Comparison of ENCODE assay signal across 9 cellular contexts in genomic region chr5:74326571-74327338, GRCh38.
A peak's percentile ranks its signal among the peaks of the same experiment; 100 is the strongest.
DNase-seq lines count a peak whose midpoint lies in the region; ATAC-seq, FAIRE-seq and TF ChIP-seq lines count a peak whose summit lies in the region.
"Had no signal": no experiment of that assay in that cellular context is flagged by ENCODE, and none has a peak within 500 bp of the region (broad histone marks: within the 10 kb centered on the region; RNA-seq: fewer than 3 reads in every experiment).

No MANE protein-coding gene starts in this region.

- TF ChIP-seq RAD21 in K562 (CRISPR knock-in tag; conservative IDR thresholded peaks at IDR 0.05 in 1 of 2, IDR thresholded peaks at IDR 0.05 in 1 of 2): no peak

- H3K9me1 ChIP-seq in K562 (ENCODE audit: control insufficient read depth, insufficient read depth, low read length): no peaks in the 10 kb centered on the region

- peak; percentile 86 for FAIRE-seq in K562 (lab: Jason Lieb, UNC)

- H3K36me3 ChIP-seq in BLaER1 treated with 17β-estradiol and CSF1 and Interleukin-3, amounts not matched to agents 10 nM and 100 nM: no peaks in the 10 kb centered on the region
- H3K36me3 ChIP-seq in K562 (ENCODE audit: control insufficient read depth, insufficient read depth, low read length): no peaks in the 10 kb centered on the region

- CTCF ChIA-PET in K562 (lab: Yijun Ruan, JAX; ENCODE audit: low intra/inter-chr PET ratio): no interaction called here

- H2AFZ ChIP-seq in K562 (ENCODE audit: low read depth, low read length): no peak overlapping the region

- no peak overlapping the region for H3K9ac ChIP-seq in BLaER1 treated with 17β-estradiol and CSF1 and Interleukin-3, amounts not matched to agents 10 nM and 100 nM
- no peak overlapping the region for H3K9ac ChIP-seq in K562 (ENCODE audit: insufficient read depth in 1 of 2, low read depth in 2 of 2, low read length in 2 of 2)

- in situ Hi-C loops in K562 (cut with MboI): no loop called here

- BruUV-seq in K562 (replicated peaks; lab: Mats Ljungman, UMichigan): no TSS peak

- whole genome bisulfite sequencing in K562 (ENCODE audit: insufficient coverage, low coverage, missing lambda C conversion rate): 19% methylated on average over 6 of the region's 6 CpGs

- DNase-seq in GM19238 (ENCODE audit: insufficient read length, low spot score) (peak; percentile 11), SW 1271 (lab: John Stamatoyannopoulos, UW) (peak; percentile 81 to 91), K562 (ENCODE audit: extremely low read depth in 1 of 4, low spot score in 3 of 4) (peak in 2 of 4 experiments; percentile 44 to 79), occipital lobe (lab: John Stamatoyannopoulos, UW) (peak; percentile 15), mesenteric fat pad (ENCODE audit: low spot score) (no peak), omental fat pad (ENCODE audit: low spot score) (no peak)

- no peaks in the 10 kb centered on the region for H3K9me3 ChIP-seq in BLaER1 treated with 17β-estradiol and CSF1 and Interleukin-3, amounts not matched to agents 10 nM and 100 nM (replicated peaks in 1 of 11)
- H3K9me3 ChIP-seq in K562 (replicated peaks; ENCODE audit: control insufficient read depth, insufficient read depth, low read depth, low read length): no peaks in the 10 kb centered on the region

- H3K27me3 ChIP-seq in BLaER1 treated with 17β-estradiol and CSF1 and Interleukin-3, amounts not matched to agents 10 nM and 100 nM: peaks cover 0 to 20% (median 0%) of the 10 kb centered on the region in 11 experiments; a peak in 4 of 22 replicates
- peaks cover 0 to 2% of the 10 kb centered on the region in 2 experiments; a peak in 1 of 5 replicates for H3K27me3 ChIP-seq in K562 (ENCODE audit: control insufficient read depth in 2 of 2, insufficient read depth in 2 of 2, low read length in 2 of 2)

- H4K20me1 ChIP-seq in BLaER1 treated with 17β-estradiol and CSF1 and Interleukin-3, amounts not matched to agents 10 nM and 100 nM: peaks cover 0 to 6% (median 0%) of the 10 kb centered on the region in 11 experiments; a peak in 1 of 22 replicates
- H4K20me1 ChIP-seq in K562 (replicated peaks; ENCODE audit: control insufficient read depth, insufficient read depth, low read length): no peaks in the 10 kb centered on the region; the same call in 1 of the 2 replicates

- TF ChIP-seq CTCF in K562 (IDR thresholded peaks at IDR 0.05 in 2 of 3, conservative IDR thresholded peaks at IDR 0.05 in 1 of 3; ENCODE audit: insufficient read depth in 2 of 3, low read depth in 1 of 3, low read length in 3 of 3) (no peak), omental fat pad (IDR thresholded peaks at IDR 0.05) (no peak)

- no peak overlapping the region for H3K4me3 ChIP-seq in BLaER1 treated with 17β-estradiol and CSF1 and Interleukin-3, amounts not matched to agents 10 nM and 100 nM
- H3K4me3 ChIP-seq in K562: no peak overlapping the region
- H3K4me3 ChIP-seq: skin epidermis had no signal

- H3K4me1 ChIP-seq in BLaER1 treated with 17β-estradiol and CSF1 and Interleukin-3, amounts not matched to agents 10 nM and 100 nM: peaks cover 14 to 26% (median 20%) of the 10 kb centered on the region in 10 experiments
- H3K4me1 ChIP-seq in K562 (replicated peaks in 1 of 2; ENCODE audit: control insufficient read depth in 2 of 2, insufficient read depth in 2 of 2, low read length in 2 of 2): no peaks in the 10 kb centered on the region; a peak in 1 of 5 replicates

- no peaks in the 10 kb centered on the region for H3K79me2 ChIP-seq in K562 (ENCODE audit: control insufficient read depth, insufficient read depth, low read length)

- ATAC-seq in HG03442 (IDR thresholded peaks at IDR 0.05; ENCODE audit: unreplicated experiment): peak; percentile 92
- ATAC-seq in K562: peak; percentile 75
- ATAC-seq in omental fat pad (ENCODE audit: low FRiP score): no peak

- no peak overlapping the region for H3K27ac ChIP-seq in BLaER1 treated with 17β-estradiol and CSF1 and Interleukin-3, amounts not matched to agents 10 nM and 100 nM
- no peak overlapping the region for H3K27ac ChIP-seq in K562 (ENCODE audit: extremely low read depth, low read depth, low read length)
- H3K27ac ChIP-seq: skin epidermis had no signal

- peak overlapping the region; percentile 59 to 84 (median 79) for H3K4me2 ChIP-seq in BLaER1 treated with 17β-estradiol and CSF1 and Interleukin-3, amounts not matched to agents 10 nM and 100 nM
- no peak overlapping the region for H3K4me2 ChIP-seq in K562 (ENCODE audit: insufficient read depth, low read length)

- intact Hi-C loops in K562 (cut with micrococcal nuclease): no loop called here

- POLR2A ChIA-PET in K562 (lab: Yijun Ruan, JAX): no interaction called here

- TF ChIP-seq EP300 in K562 (IDR thresholded peaks at IDR 0.05; ENCODE audit: low read length): 0 out of 2 replicates have a peak, but pooled peaks have one; percentile 17

- TF ChIP-seq POLR2A in K562 (conservative IDR thresholded peaks at IDR 0.05): no peak

TF ChIP-seq in K562, 482 proteins besides CTCF, POLR2A, EP300 and RAD21 (continues in another document):
- TF ChIP-seq DLX4 (CRISPR knock-in tag; IDR thresholded peaks at IDR 0.05) (no peak), STAT6 (CRISPR knock-in tag; IDR thresholded peaks at IDR 0.05) (no peak), ZNF133 (CRISPR knock-in tag; IDR thresholded peaks at IDR 0.05) (no peak), CBFA2T3 (IDR thresholded peaks at IDR 0.05) (peak; percentile 52), SAFB2 (IDR thresholded peaks at IDR 0.05; ENCODE audit: borderline replicate concordance, low read depth, low read length, severe bottlenecking) (no peak), FOS (IDR thresholded peaks at IDR 0.05; ENCODE audit: extremely low read depth, insufficient read length) (peak; percentile 3), RBM25 (IDR thresholded peaks at IDR 0.05; ENCODE audit: low read depth, low read length, severe bottlenecking) (no peak), ZEB2 (IDR thresholded peaks at IDR 0.05) (peak; percentile 73; the same call in 1 of the 2 replicates), EGR1 (conservative IDR thresholded peaks at IDR 0.05) (peak; percentile 36; the same call in 1 of the 2 replicates), FOSL1 (tag; conservative IDR thresholded peaks at IDR 0.05) (peak; percentile 92), HES1 (IDR thresholded peaks at IDR 0.05; ENCODE audit: low read depth) (peak; percentile 98), TCF7 (IDR thresholded peaks at IDR 0.05; ENCODE audit: borderline replicate concordance) (peak; percentile 95), ZBTB2 (IDR thresholded peaks at IDR 0.05) (no peak), NFIC (IDR thresholded peaks at IDR 0.05) (peak; percentile 88), NFE2 (IDR thresholded peaks at IDR 0.05; ENCODE audit: low read depth) (0 out of 2 replicates have a peak, but pooled peaks have one; percentile 24)

Comparison
In these comparisons a context has a peak if more than half of its experiments do, and no peak if none do; other contexts are left out.
1. DNase-seq: peak in GM19238 (single experiment), SW 1271 (2 of 2) and occipital lobe (single experiment); none in mesenteric fat pad (single experiment) and omental fat pad (single experiment).